10 cellular contexts compared by ENCODE assay signal in the genomic region with DNA sequence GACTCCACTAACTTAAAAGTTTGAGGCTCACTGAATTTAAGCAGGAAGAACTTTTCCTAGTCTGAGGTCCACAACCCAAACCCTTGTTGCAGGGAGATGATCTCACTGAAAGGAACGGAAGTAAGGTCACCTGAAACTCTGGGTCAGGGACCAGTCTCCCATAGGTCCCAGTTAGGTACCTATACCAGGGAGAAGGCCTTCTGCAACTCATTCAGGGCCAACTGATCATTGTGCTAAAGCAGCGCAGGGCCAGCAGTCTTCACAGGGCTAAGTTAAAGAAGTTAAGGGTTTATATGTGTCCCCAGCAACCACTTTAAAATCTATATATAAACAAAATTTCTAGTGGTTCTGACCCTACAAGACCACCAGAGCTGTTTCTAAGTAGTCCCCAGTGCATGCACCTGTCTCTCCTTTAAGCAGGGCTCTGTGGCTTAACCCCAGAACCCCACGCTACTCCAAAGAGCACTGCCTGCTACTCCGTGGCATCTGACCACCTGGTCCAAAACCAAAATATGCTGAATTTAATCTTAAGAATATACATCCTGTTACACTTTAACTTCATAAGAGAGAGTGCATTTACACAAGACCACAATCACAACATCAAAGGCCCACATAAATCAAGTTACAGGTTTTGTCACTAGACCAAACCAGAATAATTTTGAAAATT. TPM values are rescaled to one million over a fixed set of nuclear protein-coding genes. Genes with fewer than 3 reads are reported as not detected.
A peak's percentile ranks its signal among the peaks of the same experiment; 100 is the strongest.
DNase-seq lines count a peak whose midpoint lies in the region; ATAC-seq and TF ChIP-seq lines count a peak whose summit lies in the region.
"Had no signal": no experiment of that assay in that cellular context is flagged by ENCODE, and none has a peak within 500 bp of the region (broad histone marks: within the 10 kb centered on the region; RNA-seq: fewer than 3 reads in every experiment).

No MANE protein-coding gene starts in this region.

- H3K4me3 ChIP-seq in gastroesophageal sphincter (peak overlapping the region in 1 of 2 donors; percentile 23), H7 (ENCODE audit: insufficient read depth, low read depth, low read length) (no peak overlapping the region)

- TF ChIP-seq CTCF in gastroesophageal sphincter (IDR thresholded peaks at IDR 0.05), result no peak

- no peak for DNase-seq in T-helper 1 cell
- no peak for DNase-seq in T-helper 2 cell treated with Interferon-gamma antibody and Interleukin-4, amounts not matched to agents 5 μg/mL and 100 μg/mL, for 36 hours (ENCODE audit: low spot score)
- no peak for DNase-seq in stimulated activated naive CD8-positive, alpha-beta T cell treated with anti-CD3 and anti-CD28 coated beads, Interleukin-15, amount 100 ng/mL, for 72 hours
- no peak for DNase-seq in epidermal melanocyte (ENCODE audit: insufficient read length, low spot score)
- DNase-seq in H7, result no peak
- DNase-seq: dermis blood vessel endothelial cell had no signal

- no peak for TF ChIP-seq POLR2A in gastroesophageal sphincter (IDR thresholded peaks at IDR 0.05)

- peak overlapping the region; percentile 67 for H3K4me3 Mint-ChIP-seq in T-helper 1 cell treated with Interleukin-12 subunit alpha and Interleukin-12 subunit beta and Interleukin-4 antibody, amounts not matched to agents 30 μg/mL and 1 μg/mL, for 36 hours
- peak overlapping the region; percentile 95 for H3K4me3 Mint-ChIP-seq in T-helper 2 cell treated with Interferon-gamma antibody and Interleukin-4, amounts not matched to agents 5 μg/mL and 100 μg/mL, for 36 hours
- H3K4me3 Mint-ChIP-seq in stimulated activated naive CD8-positive, alpha-beta T cell treated with anti-CD3 and anti-CD28 coated beads, Interleukin-15, amount 100 ng/mL, for 72 hours, result peak overlapping the region; percentile 69 to 93

- H3K27me3 ChIP-seq in gastroesophageal sphincter, result no peaks in the 10 kb centered on the region
- H3K27me3 ChIP-seq in H7 (ENCODE audit: control insufficient read depth, insufficient read depth, low read length), result no peaks in the 10 kb centered on the region

- H3K4me1 Mint-ChIP-seq in T-helper 1 cell treated with Interleukin-12 subunit alpha and Interleukin-12 subunit beta and Interleukin-4 antibody, amounts not matched to agents 30 μg/mL and 1 μg/mL, for 36 hours (ENCODE audit: low read depth), result peaks cover 48% of the 10 kb centered on the region
- H3K4me1 Mint-ChIP-seq in T-helper 2 cell treated with Interferon-gamma antibody and Interleukin-4, amounts not matched to agents 5 μg/mL and 100 μg/mL, for 36 hours (ENCODE audit: low read depth), result peaks cover 49% of the 10 kb centered on the region
- H3K4me1 Mint-ChIP-seq in stimulated activated naive CD8-positive, alpha-beta T cell treated with anti-CD3 and anti-CD28 coated beads, Interleukin-15, amount 100 ng/mL, for 72 hours, result peaks cover 55% of the 10 kb centered on the region

- WGBS in gastroesophageal sphincter (ENCODE audit: low coverage in 1 of 2), 2 donors, result 40 to 57% methylated on average over 3 to 4 of the region's 4 CpGs

- peaks cover 45% of the 10 kb centered on the region for H3K36me3 Mint-ChIP-seq in T-helper 1 cell treated with Interleukin-12 subunit alpha and Interleukin-12 subunit beta and Interleukin-4 antibody, amounts not matched to agents 30 μg/mL and 1 μg/mL, for 36 hours (ENCODE audit: low read depth)
- peaks cover 54% of the 10 kb centered on the region for H3K36me3 Mint-ChIP-seq in T-helper 2 cell treated with Interferon-gamma antibody and Interleukin-4, amounts not matched to agents 5 μg/mL and 100 μg/mL, for 36 hours (ENCODE audit: low read depth)

- no peak for TF ChIP-seq EP300 in gastroesophageal sphincter (IDR thresholded peaks at IDR 0.05)

- peak overlapping the region; percentile 6 to 98 (median 56) for H3K27ac ChIP-seq in gastroesophageal sphincter

- ATAC-seq in gastroesophageal sphincter, result no peak
- no peak for ATAC-seq in stimulated activated naive CD8-positive, alpha-beta T cell treated with anti-CD3 and anti-CD28 coated beads, Interleukin-15, amount 100 ng/mL, for 72 hours
- no peak for ATAC-seq in HG03135 (IDR thresholded peaks at IDR 0.05; ENCODE audit: unreplicated experiment)
- ATAC-seq: activated CD4-positive, CD25-positive, alpha-beta regulatory T cell treated with anti-CD3 and anti-CD28 coated beads, Interleukin-2, amount 50 U/mL, for 24 hours had no signal

- H3K9me3 Mint-ChIP-seq in T-helper 1 cell treated with Interleukin-12 subunit alpha and Interleukin-12 subunit beta and Interleukin-4 antibody, amounts not matched to agents 30 μg/mL and 1 μg/mL, for 36 hours, result no peaks in the 10 kb centered on the region
- H3K9me3 Mint-ChIP-seq in T-helper 2 cell treated with Interferon-gamma antibody and Interleukin-4, amounts not matched to agents 5 μg/mL and 100 μg/mL, for 36 hours, result no peaks in the 10 kb centered on the region
- H3K9me3 Mint-ChIP-seq in stimulated activated naive CD8-positive, alpha-beta T cell treated with anti-CD3 and anti-CD28 coated beads, Interleukin-15, amount 100 ng/mL, for 72 hours, result no peaks in the 10 kb centered on the region

- H3K9me3 ChIP-seq in gastroesophageal sphincter, result no peaks in the 10 kb centered on the region

- no peaks in the 10 kb centered on the region for H3K27me3 Mint-ChIP-seq in T-helper 1 cell treated with Interleukin-12 subunit alpha and Interleukin-12 subunit beta and Interleukin-4 antibody, amounts not matched to agents 30 μg/mL and 1 μg/mL, for 36 hours (ENCODE audit: low read depth)
- no peaks in the 10 kb centered on the region for H3K27me3 Mint-ChIP-seq in T-helper 2 cell treated with Interferon-gamma antibody and Interleukin-4, amounts not matched to agents 5 μg/mL and 100 μg/mL, for 36 hours (ENCODE audit: low read depth)
- no peaks in the 10 kb centered on the region for H3K27me3 Mint-ChIP-seq in stimulated activated naive CD8-positive, alpha-beta T cell treated with anti-CD3 and anti-CD28 coated beads, Interleukin-15, amount 100 ng/mL, for 72 hours

- H3K27ac Mint-ChIP-seq in T-helper 1 cell treated with Interleukin-12 subunit alpha and Interleukin-12 subunit beta and Interleukin-4 antibody, amounts not matched to agents 30 μg/mL and 1 μg/mL, for 36 hours, result peak overlapping the region; percentile 77
- H3K27ac Mint-ChIP-seq in T-helper 2 cell treated with Interferon-gamma antibody and Interleukin-4, amounts not matched to agents 5 μg/mL and 100 μg/mL, for 36 hours, result peak overlapping the region; percentile 65
- H3K27ac Mint-ChIP-seq in stimulated activated naive CD8-positive, alpha-beta T cell treated with anti-CD3 and anti-CD28 coated beads, Interleukin-15, amount 100 ng/mL, for 72 hours, result peak overlapping the region; percentile 72 to 82

- H3K36me3 ChIP-seq in gastroesophageal sphincter, result peaks cover 0 to 22% of the 10 kb centered on the region in 2 donors
- H3K36me3 ChIP-seq in H7 (replicated peaks; ENCODE audit: control insufficient read depth, insufficient read depth, low read length), result peaks cover 6% of the 10 kb centered on the region

- peaks cover 12 to 73% (median 19%) of the 10 kb centered on the region in 3 donors for H3K4me1 ChIP-seq in gastroesophageal sphincter

RNA-seq across cellular contexts. Expression of gene SRSF10, which starts 2.8 kb away (rescaled TPM):
- total RNA-seq in gastroesophageal sphincter, result 100 to 1,000 TPM in 1 of 4 donors, 10 to 100 TPM in 3; 51.5 to 117 (median 76.2) TPM
- total RNA-seq in H7 (2014; rRNA removed; shearing (Covaris generic)), result 82.8 and 122 TPM in 2 replicates

RNA-seq across cellular contexts. Expression of gene PNRC2, which starts 17.7 kb away (rescaled TPM):
- 100 to 1,000 TPM; 136 to 246 (median 207) TPM for total RNA-seq in gastroesophageal sphincter
- 144 and 147 TPM in 2 replicates for total RNA-seq in H7 (2014; rRNA removed; shearing (Covaris generic))
